20 cellular contexts compared by ENCODE assay signal in genomic region chr2:227267406-227268115, GRCh38. TPM values are rescaled to one million over a fixed set of nuclear protein-coding genes. Genes with fewer than 3 reads are reported as not detected.
DNase-seq lines count a peak whose midpoint lies in the region; ATAC-seq, FAIRE-seq and TF ChIP-seq lines count a peak whose summit lies in the region.
"Had no signal": no experiment of that assay in that cellular context is flagged by ENCODE, and none has a peak within 500 bp of the region (broad histone marks: within the 10 kb centered on the region; RNA-seq: fewer than 3 reads in every experiment).

No MANE protein-coding gene starts in this region.

- no peak overlapping the region for H3K4me3 ChIP-seq in A549
- no peak overlapping the region for H3K4me3 ChIP-seq in WERI-Rb-1 (ENCODE audit: low read depth, low read length)
- H3K4me3 ChIP-seq: left lung had no signal

- CTCF ChIA-PET in A549 (lab: Yijun Ruan, JAX) = interaction anchor here (1.3 kb wide), 1 partner anchor 12 kb away, joined by 4 read pairs; no protein-coding TSS in a partner anchor

- peak overlapping the region; percentile 48 for H3K4me2 ChIP-seq in A549

- TF ChIP-seq POLR2A in A549 (IDR thresholded peaks at IDR 0.05; ENCODE audit: low read length) (no peak), H54 (IDR thresholded peaks at IDR 0.05; ENCODE audit: low read depth, low read length) (no peak)

- POLR2A ChIA-PET in A549 (lab: Yijun Ruan, JAX) = no interaction called here

- FAIRE-seq in A549 (lab: Jason Lieb, UNC) (no peak), H54 (lab: Jason Lieb, UNC) (peak; percentile 6)
- FAIRE-seq: G401.6 had no signal

- H3K9me3 ChIP-seq in A549 = no peaks in the 10 kb centered on the region
- no peaks in the 10 kb centered on the region for H3K9me3 ChIP-seq in WERI-Rb-1 (ENCODE audit: severe bottlenecking)
- H3K9me3 ChIP-seq: left lung had no signal

- ATAC-seq in A549 = peak; percentile 78 to 89; a peak in 5 of 6 replicates
- ATAC-seq: activated CD8-positive, alpha-beta T cell treated with anti-CD3 and anti-CD28 coated beads for 36 hours; activated naive CD8-positive, alpha-beta T cell treated with anti-CD3 and anti-CD28 coated beads, Interleukin-2, amount 50 U/mL, for 24 hours; left lung; Panc1 had no signal

- no peak for TF ChIP-seq CTCF in A549 (IDR thresholded peaks at IDR 0.05)
- no peak for TF ChIP-seq CTCF in CD14-positive monocyte (IDR thresholded peaks at IDR 0.05)
- TF ChIP-seq CTCF in WERI-Rb-1 (IDR thresholded peaks at IDR 0.05; ENCODE audit: low read depth, low read length) = no peak

- no peaks in the 10 kb centered on the region for H3K36me3 Mint-ChIP-seq in CD14-positive monocyte
- H3K36me3 Mint-ChIP-seq: type B pancreatic cell had no signal

- no peaks in the 10 kb centered on the region for H3K27me3 ChIP-seq in WERI-Rb-1 (ENCODE audit: insufficient read depth, low read depth, severe bottlenecking)
- H3K27me3 ChIP-seq: left lung had no signal

- no peak for TF ChIP-seq EP300 in A549 (IDR thresholded peaks at IDR 0.05)

- no peaks in the 10 kb centered on the region for H3K36me3 ChIP-seq in WERI-Rb-1
- H3K36me3 ChIP-seq: left lung had no signal

- H3K27me3 Mint-ChIP-seq in CD14-positive monocyte (ENCODE audit: low read depth in 3 of 3) = peaks cover 0 to 6% (median 2%) of the 10 kb centered on the region in 3 donors
- H3K27me3 Mint-ChIP-seq: activated CD8-positive, alpha-beta T cell treated with anti-CD3 and anti-CD28 coated beads for 36 hours; type B pancreatic cell had no signal

- DNase-seq in A549 (ENCODE audit: low read depth in 1 of 2, low spot score in 1 of 2) (peak; percentile 13 to 27), H54 (ENCODE audit: insufficient read length, low spot score) (peak; percentile 6), astrocyte of the hippocampus (ENCODE audit: low read depth, low spot score) (peak; percentile 19), medulla oblongata (ENCODE audit: extremely low spot score) (peak; percentile 31), CD14-positive monocyte (ENCODE audit: low spot score) (no peak), NCI-H2107 treated with DMSO at 0.1 percent for 48 hours (lab: John Stamatoyannopoulos, UW; ENCODE audit: unreplicated experiment) (no peak), WERI-Rb-1 (no peak), GM19240 (ENCODE audit: insufficient read length, low spot score) (no peak)
- DNase-seq: activated CD8-positive, alpha-beta T cell treated with anti-CD3 and anti-CD28 coated beads for 36 hours; activated naive CD8-positive, alpha-beta T cell treated with anti-CD3 and anti-CD28 coated beads, Interleukin-2, amount 50 U/mL, for 24 hours; caudate nucleus; effector CD4-positive, alpha-beta T cell; left lung; NCI-H1048; NCI-H2081 treated with DMSO at 0.1 percent for 48 hours; stimulated activated naive CD4-positive, alpha-beta T cell treated with Interleukin-2 at 50 U/mL for 16 hours had no signal

- no peaks in the 10 kb centered on the region for H3K4me1 Mint-ChIP-seq in CD14-positive monocyte
- H3K4me1 Mint-ChIP-seq: activated naive CD8-positive, alpha-beta T cell treated with anti-CD3 and anti-CD28 coated beads, Interleukin-2, amount 50 U/mL, for 24 hours had no signal

- H3K9me3 Mint-ChIP-seq in CD14-positive monocyte = no peaks in the 10 kb centered on the region
- H3K9me3 Mint-ChIP-seq: activated CD8-positive, alpha-beta T cell treated with anti-CD3 and anti-CD28 coated beads for 36 hours; activated naive CD8-positive, alpha-beta T cell treated with anti-CD3 and anti-CD28 coated beads, Interleukin-2, amount 50 U/mL, for 24 hours; activated T-helper 1 cell treated with anti-CD3 and anti-CD28 coated beads, Interleukin-12 subunit alpha, Interleukin-12 subunit beta, Interleukin-2, Interleukin-4 antibody, amounts not matched to agents 30 ng/mL and 10 ng/mL and 1 ng/mL, durations not matched to agents 14 hours and 24 hours and 36 hours; type B pancreatic cell had no signal

- H3K4me1 ChIP-seq in A549 = peaks cover 17% of the 10 kb centered on the region
- H3K4me1 ChIP-seq: left lung had no signal

- intact Hi-C loops in CD14-positive monocyte (cut with micrococcal nuclease) = no loop called here

- peak overlapping the region in 1 of 7 donors; percentile 24 for H3K27ac Mint-ChIP-seq in CD14-positive monocyte
- H3K27ac Mint-ChIP-seq: activated CD8-positive, alpha-beta T cell treated with anti-CD3 and anti-CD28 coated beads for 36 hours; activated naive CD8-positive, alpha-beta T cell treated with anti-CD3 and anti-CD28 coated beads, Interleukin-2, amount 50 U/mL, for 24 hours; activated T-helper 1 cell treated with anti-CD3 and anti-CD28 coated beads, Interleukin-12 subunit alpha, Interleukin-12 subunit beta, Interleukin-2, Interleukin-4 antibody, amounts not matched to agents 30 ng/mL and 10 ng/mL and 1 ng/mL, durations not matched to agents 14 hours and 24 hours and 36 hours; type B pancreatic cell had no signal

- no peak overlapping the region for H3K4me3 Mint-ChIP-seq in CD14-positive monocyte
- H3K4me3 Mint-ChIP-seq: activated CD8-positive, alpha-beta T cell treated with anti-CD3 and anti-CD28 coated beads for 36 hours; activated naive CD8-positive, alpha-beta T cell treated with anti-CD3 and anti-CD28 coated beads, Interleukin-2, amount 50 U/mL, for 24 hours; activated T-helper 1 cell treated with anti-CD3 and anti-CD28 coated beads, Interleukin-12 subunit alpha, Interleukin-12 subunit beta, Interleukin-2, Interleukin-4 antibody, amounts not matched to agents 30 ng/mL and 10 ng/mL and 1 ng/mL, durations not matched to agents 14 hours and 24 hours and 36 hours; type B pancreatic cell had no signal

- H3K27ac ChIP-seq in A549 = peak overlapping the region in 1 of 2 experiments; percentile 39; a peak in 1 of 6 replicates
- H3K27ac ChIP-seq in WERI-Rb-1 = no peak overlapping the region
- H3K27ac ChIP-seq: left lung had no signal

- TF ChIP-seq RAD21 in A549 (conservative IDR thresholded peaks at IDR 0.05 in 1 of 2, IDR thresholded peaks at IDR 0.05 in 1 of 2) = no peak

- 35% methylated on average over 10 of the region's 10 CpGs for WGBS in A549 (ENCODE audit: missing lambda C conversion rate)

TF ChIP-seq in A549, 52 proteins besides CTCF, POLR2A, EP300 and RAD21:
- no peak for TF ChIP-seq CEBPB (IDR thresholded peaks at IDR 0.05)
- no peak for TF ChIP-seq FOXS1 (CRISPR knock-in tag; IDR thresholded peaks at IDR 0.05)
- no peak for TF ChIP-seq MAFK (IDR thresholded peaks at IDR 0.05; ENCODE audit: partially characterized antibody)
- TF ChIP-seq CHD2 (IDR thresholded peaks at IDR 0.05; ENCODE audit: low read length, partially characterized antibody) = no peak
- no peak for TF ChIP-seq HDAC2 (IDR thresholded peaks at IDR 0.05)
- TF ChIP-seq TP53 (CRISPR knock-in tag; IDR thresholded peaks at IDR 0.05) = no peak
- no peak for TF ChIP-seq NFE2L2 (conservative IDR thresholded peaks at IDR 0.05; ENCODE audit: low read length)
- no peak for TF ChIP-seq RNF2 (IDR thresholded peaks at IDR 0.05; ENCODE audit: borderline replicate concordance, low read depth)
- TF ChIP-seq SREBF2 (IDR thresholded peaks at IDR 0.05) = no peak
- TF ChIP-seq CBX8 (IDR thresholded peaks at IDR 0.05) = no peak
- no peak for TF ChIP-seq GATA3 (IDR thresholded peaks at IDR 0.05; ENCODE audit: borderline replicate concordance)
- TF ChIP-seq PHF8 (IDR thresholded peaks at IDR 0.05; ENCODE audit: borderline replicate concordance, low read depth) = no peak
- TF ChIP-seq HOXB5 (CRISPR knock-in tag; IDR thresholded peaks at IDR 0.05) = no peak
- TF ChIP-seq RCOR1 (IDR thresholded peaks at IDR 0.05; ENCODE audit: low read depth, low read length) = no peak

RNA-seq across cellular contexts. Expression of gene MFF, which starts 57.5 kb away (rescaled TPM):
- 223 and 252 TPM in 2 replicates for polyA plus RNA-seq in A549 (2011; rRNA removed)
- 72.1 and 79.1 TPM in 2 replicates for polyA plus RNA-seq in A549 (2012; cell fraction: cytosol; rRNA removed)
- polyA plus RNA-seq in A549 (2012; cell fraction: nucleus; rRNA removed) = 37.0 and 59.3 TPM in 2 replicates
- polyA plus RNA-seq in A549 (2017; fragmentation: RNase III; extraction: RNeasy Plus Mini Kit Qiagen cat#74134 plus additional on column Dnase treatment) = 129 to 141 TPM (median 135 TPM) in 3 replicates
- polyA minus RNA-seq in A549 (2011; rRNA and poly(A)+ RNA removed) = 73.6 and 76.5 TPM in 2 replicates
- polyA plus RNA-seq in CD14-positive monocyte = 100 to 1,000 TPM in 1 of 2 donors, 10 to 100 TPM in 1; 91.7 to 100 TPM

Comparison
In these comparisons a context has a peak if more than half of its experiments do, and no peak if none do; other contexts are left out.
1. DNase-seq: peak in A549 (2 of 2), H54 (single experiment), astrocyte of the hippocampus (single experiment) and medulla oblongata (single experiment); none in CD14-positive monocyte (single experiment), NCI-H2107 treated with DMSO at 0.1 percent for 48 hours (single experiment), WERI-Rb-1 (single experiment) and GM19240 (single experiment).